ENCODE assay signal across 26 cellular contexts in the genomic region with DNA sequence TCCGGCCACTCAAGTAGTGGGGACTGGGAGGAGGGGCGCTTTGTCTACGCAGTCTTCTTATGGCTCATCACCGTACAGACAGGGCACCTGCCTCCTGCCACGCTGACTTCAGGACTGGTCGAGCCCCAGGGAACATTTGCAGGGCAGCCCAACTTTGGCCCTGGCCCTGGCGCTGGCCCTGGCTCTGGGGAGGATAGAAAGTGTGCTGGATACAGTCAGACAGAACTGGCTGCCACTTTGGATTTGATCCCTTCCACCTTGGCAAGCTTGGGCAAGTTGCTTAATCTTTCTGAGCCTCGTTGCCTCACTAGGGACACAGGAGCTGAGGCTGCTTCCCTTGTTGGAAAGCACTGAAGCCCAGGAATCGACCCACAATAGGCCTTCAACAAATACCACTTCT. TPM values are rescaled to one million over a fixed set of nuclear protein-coding genes. Genes with fewer than 3 reads are reported as not detected.
DNase-seq lines count a peak whose midpoint lies in the region; ATAC-seq and TF ChIP-seq lines count a peak whose summit lies in the region.
"Had no signal": no experiment of that assay in that cellular context is flagged by ENCODE, and none has a peak within 500 bp of the region (broad histone marks: within the 10 kb centered on the region; RNA-seq: fewer than 3 reads in every experiment).

No MANE protein-coding gene starts in this region.

- no peak for DNase-seq in activated CD8-positive, alpha-beta T cell treated with anti-CD3 and anti-CD28 coated beads, Interleukin-2, amount 10 ng/mL, durations not matched to agents 7 days and 5 days
- no peak for DNase-seq in activated CD8-positive, alpha-beta T cell treated with anti-CD3 and anti-CD28 coated beads for 36 hours
- peak; percentile 61 for DNase-seq in fibroblast of the aortic adventitia (ENCODE audit: low read depth)
- DNase-seq in right lobe of liver: peak in 1 of 3 donors; percentile 87
- no peak for DNase-seq in aorta
- DNase-seq in activated naive CD4-positive, alpha-beta T cell (lab: John Stamatoyannopoulos, UW): no peak
- no peak for DNase-seq in GOT3 (lab: John Stamatoyannopoulos, UW)
- DNase-seq: activated B cell treated with CpG ODN at 0.5 μM for 24 hours; activated CD4-positive, alpha-beta T cell treated with anti-CD3 and anti-CD28 coated beads, Interleukin-2, amount 50 U/mL, for 4 hours; activated CD8-positive, alpha-beta memory T cell treated with anti-CD3 and anti-CD28 coated beads, Interleukin-2, amount 50 U/mL, for 48 hours; HFFc6; mesenchymal stem cell; natural killer cell; PC-3; retina; SHP77; stimulated activated CD4-positive, alpha-beta T cell treated with anti-CD3 and anti-CD28 coated beads, Interleukin-12 subunit alpha, Interleukin-12 subunit beta, amount 100 ng/mL, for 4 hours; stimulated activated CD4-positive, alpha-beta T cell treated with anti-CD3 and anti-CD28 coated beads, Interleukin-4, amount 100 ng/mL, for 4 hours; T1000 had no signal

- H3K4me1 Mint-ChIP-seq in activated CD8-positive, alpha-beta T cell treated with anti-CD3 and anti-CD28 coated beads, Interleukin-2, amount 10 ng/mL, durations not matched to agents 7 days and 5 days (ENCODE audit: low read depth): no peaks in the 10 kb centered on the region
- no peaks in the 10 kb centered on the region for H3K4me1 Mint-ChIP-seq in activated CD8-positive, alpha-beta T cell treated with anti-CD3 and anti-CD28 coated beads for 36 hours (ENCODE audit: low read depth)
- H3K4me1 Mint-ChIP-seq: activated T-helper 17 cell treated with anti-CD3 and anti-CD28 coated beads, Interleukin-2, amount 50 U/mL, for 72 hours had no signal

- no peak for TF ChIP-seq POLR2A in right lobe of liver (IDR thresholded peaks at IDR 0.05)

- H3K27ac Mint-ChIP-seq in activated CD8-positive, alpha-beta T cell treated with anti-CD3 and anti-CD28 coated beads, Interleukin-2, amount 10 ng/mL, durations not matched to agents 7 days and 5 days: peak overlapping the region; percentile 20
- no peak overlapping the region for H3K27ac Mint-ChIP-seq in activated CD8-positive, alpha-beta T cell treated with anti-CD3 and anti-CD28 coated beads for 36 hours
- H3K27ac Mint-ChIP-seq: activated B cell treated with CpG ODN at 0.5 μM for 24 hours; activated naive CD8-positive, alpha-beta T cell; B cell; HFFc6; stimulated activated naive CD8-positive, alpha-beta T cell treated with anti-CD3 and anti-CD28 coated beads, Interleukin-15, Interleukin-2, amounts not matched to agents 100 ng/mL and 50 ng/mL, for 24 hours had no signal

- H3K9me3 Mint-ChIP-seq in activated CD8-positive, alpha-beta T cell treated with anti-CD3 and anti-CD28 coated beads, Interleukin-2, amount 10 ng/mL, durations not matched to agents 7 days and 5 days (ENCODE audit: insufficient read depth): no peaks in the 10 kb centered on the region
- no peaks in the 10 kb centered on the region for H3K9me3 Mint-ChIP-seq in activated CD8-positive, alpha-beta T cell treated with anti-CD3 and anti-CD28 coated beads for 36 hours
- H3K9me3 Mint-ChIP-seq: activated B cell treated with CpG ODN at 0.5 μM for 24 hours; activated T-helper 17 cell treated with anti-CD3 and anti-CD28 coated beads, Interleukin-2, amount 50 U/mL, for 72 hours; HFFc6; natural killer cell; stimulated activated naive CD8-positive, alpha-beta T cell treated with anti-CD3 and anti-CD28 coated beads, Interleukin-15, Interleukin-2, amounts not matched to agents 100 ng/mL and 50 ng/mL, for 24 hours had no signal

- H3K9me3 ChIP-seq in right lobe of liver: no peaks in the 10 kb centered on the region
- no peaks in the 10 kb centered on the region for H3K9me3 ChIP-seq in aorta (ENCODE audit: control insufficient read depth, low read length)
- H3K9me3 ChIP-seq: tibial artery had no signal

- H3K4me3 Mint-ChIP-seq in activated CD8-positive, alpha-beta T cell treated with anti-CD3 and anti-CD28 coated beads, Interleukin-2, amount 10 ng/mL, durations not matched to agents 7 days and 5 days: no peak overlapping the region
- no peak overlapping the region for H3K4me3 Mint-ChIP-seq in activated CD8-positive, alpha-beta T cell treated with anti-CD3 and anti-CD28 coated beads for 36 hours
- H3K4me3 Mint-ChIP-seq: activated B cell treated with CpG ODN at 0.5 μM for 24 hours; activated naive CD8-positive, alpha-beta T cell; activated T-helper 17 cell treated with anti-CD3 and anti-CD28 coated beads, Interleukin-2, amount 50 U/mL, for 72 hours; B cell; HFFc6; natural killer cell; stimulated activated naive CD8-positive, alpha-beta T cell treated with anti-CD3 and anti-CD28 coated beads, Interleukin-15, Interleukin-2, amounts not matched to agents 100 ng/mL and 50 ng/mL, for 24 hours had no signal

- no peaks in the 10 kb centered on the region for H3K27me3 Mint-ChIP-seq in activated CD8-positive, alpha-beta T cell treated with anti-CD3 and anti-CD28 coated beads, Interleukin-2, amount 10 ng/mL, durations not matched to agents 7 days and 5 days (ENCODE audit: low read depth)
- no peaks in the 10 kb centered on the region for H3K27me3 Mint-ChIP-seq in activated CD8-positive, alpha-beta T cell treated with anti-CD3 and anti-CD28 coated beads for 36 hours
- H3K27me3 Mint-ChIP-seq: activated B cell treated with CpG ODN at 0.5 μM for 24 hours; activated naive CD8-positive, alpha-beta T cell; activated T-helper 17 cell treated with anti-CD3 and anti-CD28 coated beads, Interleukin-2, amount 50 U/mL, for 72 hours; B cell; stimulated activated naive CD8-positive, alpha-beta T cell treated with anti-CD3 and anti-CD28 coated beads, Interleukin-15, Interleukin-2, amounts not matched to agents 100 ng/mL and 50 ng/mL, for 24 hours had no signal

- no peak for TF ChIP-seq CTCF in activated CD8-positive, alpha-beta T cell treated with anti-CD3 and anti-CD28 coated beads for 36 hours (IDR thresholded peaks at IDR 0.05)
- TF ChIP-seq CTCF in fibroblast of the aortic adventitia (IDR thresholded peaks at IDR 0.05; ENCODE audit: insufficient read depth, low read length) (no peak), right lobe of liver (IDR thresholded peaks at IDR 0.05) (no peak)

- intact Hi-C loops in activated CD8-positive, alpha-beta T cell treated with anti-CD3 and anti-CD28 coated beads for 36 hours (cut with micrococcal nuclease): no loop called here
- intact Hi-C loops in right lobe of liver (cut with DNase I) (no loop called here), aorta (cut with DNase I) (no loop called here)

- CTCF ChIA-PET in activated CD8-positive, alpha-beta T cell treated with anti-CD3 and anti-CD28 coated beads, Interleukin-2, amount 10 ng/mL, durations not matched to agents 7 days and 5 days (lab: Charles Lee): interaction anchor here (0.8 kb wide), 1 partner anchor 35 kb away, joined by 3 read pairs; no protein-coding TSS in a partner anchor
- CTCF ChIA-PET in activated CD8-positive, alpha-beta T cell treated with anti-CD3 and anti-CD28 coated beads for 36 hours (lab: Charles Lee): interaction anchor here (1.0 kb wide), 1 partner anchor 12 kb away, joined by 3 read pairs; no protein-coding TSS in a partner anchor

- H3K4me1 ChIP-seq in right lobe of liver: no peaks in the 10 kb centered on the region
- no peaks in the 10 kb centered on the region for H3K4me1 ChIP-seq in aorta (ENCODE audit: control insufficient read depth in 1 of 2, insufficient read depth in 2 of 2, low read length in 2 of 2)
- H3K4me1 ChIP-seq: tibial artery had no signal

- H3K27ac ChIP-seq in right lobe of liver (no peak overlapping the region), aorta (ENCODE audit: low read depth in 1 of 2, low read length in 2 of 2) (no peak overlapping the region)
- H3K27ac ChIP-seq: 22Rv1, tibial artery had no signal

- H3K4me3 ChIP-seq in fibroblast of the aortic adventitia (ENCODE audit: low read depth, low read length) (no peak overlapping the region), right lobe of liver (no peak overlapping the region), aorta (ENCODE audit: low read length in 2 of 2) (no peak overlapping the region)
- H3K4me3 ChIP-seq: tibial artery had no signal

- H3K27me3 ChIP-seq in right lobe of liver (no peaks in the 10 kb centered on the region), aorta (ENCODE audit: control insufficient read depth in 1 of 2, insufficient read depth in 2 of 2, low read length in 1 of 2) (no peaks in the 10 kb centered on the region)
- H3K27me3 ChIP-seq: tibial artery had no signal

- H3K36me3 ChIP-seq in right lobe of liver (no peaks in the 10 kb centered on the region), aorta (ENCODE audit: control insufficient read depth in 1 of 2, insufficient read depth in 2 of 2, low read length in 1 of 2) (no peaks in the 10 kb centered on the region)
- H3K36me3 ChIP-seq: tibial artery had no signal

- H3K36me3 Mint-ChIP-seq in activated CD8-positive, alpha-beta T cell treated with anti-CD3 and anti-CD28 coated beads, Interleukin-2, amount 10 ng/mL, durations not matched to agents 7 days and 5 days (ENCODE audit: low read depth): peaks cover 47% of the 10 kb centered on the region
- no peaks in the 10 kb centered on the region for H3K36me3 Mint-ChIP-seq in activated CD8-positive, alpha-beta T cell treated with anti-CD3 and anti-CD28 coated beads for 36 hours (ENCODE audit: low read depth)

- 38% methylated on average over 3 of the region's 9 CpGs for WGBS in right lobe of liver (ENCODE audit: insufficient coverage, low coverage, low lambda C conversion rate, missing lambda C conversion rate)
- WGBS in aorta, 2 donors: 40 to 51% methylated on average over 9 of the region's 9 CpGs

- no peak for ATAC-seq in activated CD8-positive, alpha-beta T cell treated with anti-CD3 and anti-CD28 coated beads, Interleukin-2, amount 10 ng/mL, durations not matched to agents 7 days and 5 days
- no peak for ATAC-seq in activated CD8-positive, alpha-beta T cell treated with anti-CD3 and anti-CD28 coated beads for 36 hours
- ATAC-seq in right lobe of liver (peak; percentile 33 to 92 (median 60)), aorta (ENCODE audit: low FRiP score) (peak; percentile 45), HG03175 (IDR thresholded peaks at IDR 0.05; ENCODE audit: unreplicated experiment) (no peak)
- ATAC-seq: activated T-helper 17 cell treated with anti-CD3 and anti-CD28 coated beads, Interleukin-2, amount 50 U/mL, for 72 hours; natural killer cell; PC-3 had no signal

- POLR2A ChIA-PET in activated CD8-positive, alpha-beta T cell treated with anti-CD3 and anti-CD28 coated beads, Interleukin-2, amount 10 ng/mL, durations not matched to agents 7 days and 5 days (lab: Charles Lee): interaction anchor here (0.6 to 1.0 kb wide), 2 partner anchors 11 to 30 kb away, joined by 3 read pairs; no protein-coding TSS in a partner anchor
- POLR2A ChIA-PET in activated CD8-positive, alpha-beta T cell treated with anti-CD3 and anti-CD28 coated beads for 36 hours (lab: Charles Lee): no interaction called here

RNA-seq across cellular contexts. Expression of a gene that starts 13.6 kb away (rescaled TPM):
- total RNA-seq in activated CD8-positive, alpha-beta T cell treated with anti-CD3 and anti-CD28 coated beads, Interleukin-2, amount 10 ng/mL, durations not matched to agents 7 days and 5 days: 100 to 1,000 TPM; 160 to 173 TPM
- total RNA-seq in activated CD8-positive, alpha-beta T cell treated with anti-CD3 and anti-CD28 coated beads for 36 hours: 10 to 100 TPM; 17.3 to 18.4 TPM
- total RNA-seq in fibroblast of the aortic adventitia (ENCODE audit: low replicate concordance) (0.90 and 5.4 TPM in 2 replicates), right lobe of liver (10 to 100 TPM in 4 of 6 experiments, 1 to 10 TPM in 2; 9.1 to 37.9 (median 12.4) TPM), aorta (10 to 100 TPM; 61.0 to 64.0 TPM)
- polyA plus RNA-seq in aorta: 10 to 100 TPM; 26.8 to 47.1 TPM

Comparison
In these comparisons a context has a peak if more than half of its experiments do, and no peak if none do; other contexts are left out.
1. ATAC-seq: peak in right lobe of liver (4 of 4) and aorta (single experiment); none in activated CD8-positive, alpha-beta T cell treated with anti-CD3 and anti-CD28 coated beads, Interleukin-2, amount 10 ng/mL, durations not matched to agents 7 days and 5 days (single experiment), activated CD8-positive, alpha-beta T cell treated with anti-CD3 and anti-CD28 coated beads for 36 hours (single experiment) and HG03175 (single experiment).